In the genomic region with DNA sequence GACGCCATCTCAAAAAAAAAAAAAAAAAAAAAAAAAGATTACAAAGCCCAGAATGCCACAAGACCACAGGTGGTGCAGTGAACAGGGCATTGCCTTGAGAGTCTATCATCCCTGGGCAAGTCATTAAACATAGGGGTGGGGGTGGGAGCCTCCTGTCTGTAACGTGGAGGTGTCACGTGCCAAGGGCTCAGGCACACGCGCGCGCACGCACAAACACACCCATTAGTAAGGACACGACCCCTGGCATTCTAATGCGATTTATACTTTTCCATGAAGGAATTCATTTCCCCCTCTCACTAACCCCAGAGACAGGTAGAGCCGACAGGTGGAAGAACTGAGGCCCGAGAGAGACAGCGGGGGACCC, we compare ENCODE assay signal across 1 cellular context.
TF ChIP-seq lines count a peak whose summit lies in the region.

No MANE protein-coding gene starts in this region.

TF ChIP-seq in IMR-90, 13 proteins besides CTCF, POLR2A, EP300 and RAD21 (continued from another document):
- TF ChIP-seq BHLHE40 (IDR thresholded peaks at IDR 0.05; ENCODE audit: low read depth, low read length) (peak; percentile 77), RFX5 (IDR thresholded peaks at IDR 0.05; ENCODE audit: low read depth, low read length) (no peak), CEBPB (IDR thresholded peaks at IDR 0.05; ENCODE audit: low read depth, low read length) (no peak), SMC3 (IDR thresholded peaks at IDR 0.05; ENCODE audit: low read depth, low read length) (no peak), MXI1 (IDR thresholded peaks at IDR 0.05; ENCODE audit: borderline replicate concordance, low read depth, low read length) (no peak)
- TF ChIP-seq, protein P1, sequence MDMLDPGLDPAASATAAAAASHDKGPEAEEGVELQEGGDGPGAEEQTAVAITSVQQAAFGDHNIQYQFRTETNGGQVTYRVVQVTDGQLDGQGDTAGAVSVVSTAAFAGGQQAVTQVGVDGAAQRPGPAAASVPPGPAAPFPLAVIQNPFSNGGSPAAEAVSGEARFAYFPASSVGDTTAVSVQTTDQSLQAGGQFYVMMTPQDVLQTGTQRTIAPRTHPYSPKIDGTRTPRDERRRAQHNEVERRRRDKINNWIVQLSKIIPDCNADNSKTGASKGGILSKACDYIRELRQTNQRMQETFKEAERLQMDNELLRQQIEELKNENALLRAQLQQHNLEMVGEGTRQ (IDR thresholded peaks at IDR 0.05; ENCODE audit: low read depth, low read length): peak; percentile 66
